In the genomic region with DNA sequence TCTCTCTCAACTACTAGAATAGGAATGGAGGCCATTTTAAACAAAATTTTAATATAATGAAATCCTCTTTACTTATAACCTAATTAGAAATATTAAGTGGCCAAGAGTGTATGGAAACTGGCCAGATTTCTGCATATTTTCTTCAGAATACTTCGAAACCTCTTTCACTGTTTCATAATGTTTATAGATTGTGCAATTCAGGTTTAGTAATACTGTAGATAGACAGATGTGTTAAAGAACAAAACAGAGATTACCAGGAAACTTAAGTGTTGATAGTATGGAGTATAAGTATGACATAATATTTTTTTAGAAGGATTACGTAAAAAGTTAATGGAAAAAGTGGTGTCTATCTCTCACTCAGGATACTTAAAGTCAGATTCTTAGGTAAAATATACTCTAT, we compare ENCODE assay signal across 13 cellular contexts. TPM values are rescaled to one million over a fixed set of nuclear protein-coding genes. Genes with fewer than 3 reads are reported as not detected.
DNase-seq lines count a peak whose midpoint lies in the region; ATAC-seq and TF ChIP-seq lines count a peak whose summit lies in the region.
"Had no signal": no experiment of that assay in that cellular context is flagged by ENCODE, and none has a peak within 500 bp of the region (broad histone marks: within the 10 kb centered on the region; RNA-seq: fewer than 3 reads in every experiment).

No MANE protein-coding gene starts in this region.

- H3K9me3 ChIP-seq in A673 (ENCODE audit: low read depth, low read length, poor library complexity, severe bottlenecking), result no peaks in the 10 kb centered on the region
- no peaks in the 10 kb centered on the region for H3K9me3 ChIP-seq in heart right ventricle
- H3K9me3 ChIP-seq: BE2C, pancreas, uterus had no signal

- TF ChIP-seq CTCF in natural killer cell (IDR thresholded peaks at IDR 0.05) (no peak), fibroblast of the aortic adventitia (IDR thresholded peaks at IDR 0.05; ENCODE audit: insufficient read depth, low read length) (no peak), A673 (conservative IDR thresholded peaks at IDR 0.05; ENCODE audit: low read depth, low read length) (no peak), heart right ventricle (IDR thresholded peaks at IDR 0.05) (no peak)

- H3K27ac ChIP-seq in A673 (ENCODE audit: low read depth, low read length, poor library complexity, severe bottlenecking) (no peak overlapping the region), heart right ventricle (peak overlapping the region in 1 of 10 donors; percentile 48)
- H3K27ac ChIP-seq: uterus had no signal

- intact Hi-C loops in natural killer cell (cut with micrococcal nuclease), result no loop called here
- intact Hi-C loops in A673 (cut with micrococcal nuclease; ENCODE audit: unreplicated experiment), result no loop called here
- intact Hi-C loops in heart right ventricle (cut with DNase I), result loop anchor here in 1 of 10 donors (10.0 kb wide), 1 partner anchor 59 kb away; no protein-coding TSS in a partner anchor

- POLR2A ChIA-PET in A673 (lab: Charles Lee; ENCODE audit: low non-redundant PET), result no interaction called here

- no peak for DNase-seq in natural killer cell treated with Interleukin-12 subunit alpha and Interleukin-12 subunit beta and Interleukin-15 and Interleukin-18, amount 100 ng/mL, for 72 hours (ENCODE audit: low spot score)
- no peak for DNase-seq in natural killer cell
- peak; percentile 38 for DNase-seq in SKM-1 (lab: John Stamatoyannopoulos, UW; ENCODE audit: unreplicated experiment)
- peak; percentile 90 for DNase-seq in fibroblast of the aortic adventitia (ENCODE audit: low read depth)
- no peak for DNase-seq in A673 (ENCODE audit: low spot score)
- DNase-seq in heart right ventricle, result no peak
- DNase-seq in UCSD-AML1 (lab: John Stamatoyannopoulos, UW; ENCODE audit: unreplicated experiment), result no peak
- DNase-seq: activated CD4-positive, CD25-positive, alpha-beta regulatory T cell treated with anti-CD3 and anti-CD28 coated beads, Interleukin-2, amount 50 U/mL, for 72 hours; BE2C; NCI-H2081 treated with DMSO at 0.1 percent for 48 hours; pancreas; uterus had no signal

- H3K27me3 Mint-ChIP-seq in natural killer cell treated with Interleukin-12 subunit alpha and Interleukin-12 subunit beta and Interleukin-15 and Interleukin-18, amount 100 ng/mL, for 72 hours, result no peaks in the 10 kb centered on the region
- H3K27me3 Mint-ChIP-seq in natural killer cell (ENCODE audit: low read depth in 2 of 2), result no peaks in the 10 kb centered on the region

- WGBS in heart right ventricle, 2 donors, result 72 to 77% methylated on average over 2 of the region's 2 CpGs

- peak overlapping the region; percentile 9 for H3K4me3 Mint-ChIP-seq in natural killer cell treated with Interleukin-12 subunit alpha and Interleukin-12 subunit beta and Interleukin-15 and Interleukin-18, amount 100 ng/mL, for 72 hours
- no peak overlapping the region for H3K4me3 Mint-ChIP-seq in natural killer cell

- CTCF ChIA-PET in A673 (lab: Charles Lee), result no interaction called here

- H3K4me1 ChIP-seq in A673 (ENCODE audit: insufficient read depth, low read length, poor library complexity, severe bottlenecking) (peaks cover 20% of the 10 kb centered on the region), heart right ventricle (peaks cover 0 to 53% (median 19%) of the 10 kb centered on the region in 9 donors)
- H3K4me1 ChIP-seq: BE2C had no signal

- peak overlapping the region; percentile 13 to 89 for H3K27ac Mint-ChIP-seq in natural killer cell treated with Interleukin-12 subunit alpha and Interleukin-12 subunit beta and Interleukin-15 and Interleukin-18, amount 100 ng/mL, for 72 hours
- H3K27ac Mint-ChIP-seq in natural killer cell, result no peak overlapping the region

- H3K9me3 Mint-ChIP-seq in natural killer cell treated with Interleukin-12 subunit alpha and Interleukin-12 subunit beta and Interleukin-15 and Interleukin-18, amount 100 ng/mL, for 72 hours, result no peaks in the 10 kb centered on the region
- no peaks in the 10 kb centered on the region for H3K9me3 Mint-ChIP-seq in natural killer cell

- H3K36me3 Mint-ChIP-seq in natural killer cell treated with Interleukin-12 subunit alpha and Interleukin-12 subunit beta and Interleukin-15 and Interleukin-18, amount 100 ng/mL, for 72 hours, result peaks cover 7% of the 10 kb centered on the region
- no peaks in the 10 kb centered on the region for H3K36me3 Mint-ChIP-seq in natural killer cell

- H3K36me3 ChIP-seq in A673 (ENCODE audit: insufficient read depth, low read length, poor library complexity, severe bottlenecking) (no peaks in the 10 kb centered on the region), heart right ventricle (peaks cover 0 to 14% (median 0%) of the 10 kb centered on the region in 9 donors)
- H3K36me3 ChIP-seq: BE2C, pancreas, uterus had no signal

- H3K27me3 ChIP-seq in A673 (replicated peaks; ENCODE audit: insufficient read depth, low read depth, low read length, poor library complexity) (no peaks in the 10 kb centered on the region), heart right ventricle (no peaks in the 10 kb centered on the region)
- H3K27me3 ChIP-seq: BE2C, pancreas, uterus had no signal

- no TSS peak for BruUV-seq in A673 (replicated peaks; lab: Mats Ljungman, UMichigan)

- H3K4me3 ChIP-seq in fibroblast of the aortic adventitia (ENCODE audit: low read depth, low read length) (no peak overlapping the region), A673 (ENCODE audit: low read depth, low read length, poor library complexity, severe bottlenecking) (no peak overlapping the region), heart right ventricle (no peak overlapping the region)
- H3K4me3 ChIP-seq: pancreas, uterus had no signal

- peaks cover 66% of the 10 kb centered on the region in 2 donors for H3K4me1 Mint-ChIP-seq in natural killer cell treated with Interleukin-12 subunit alpha and Interleukin-12 subunit beta and Interleukin-15 and Interleukin-18, amount 100 ng/mL, for 72 hours (ENCODE audit: low read depth in 2 of 2)
- H3K4me1 Mint-ChIP-seq in natural killer cell, result peaks cover 25 to 32% of the 10 kb centered on the region in 2 donors

- ATAC-seq in natural killer cell treated with Interleukin-12 subunit alpha and Interleukin-12 subunit beta and Interleukin-15 and Interleukin-18, amount 100 ng/mL, for 72 hours, result no peak
- ATAC-seq in natural killer cell (no peak), GM21447 (IDR thresholded peaks at IDR 0.05; ENCODE audit: unreplicated experiment) (no peak), heart right ventricle (no peak)

RNA-seq across cellular contexts. Expression of a gene that starts 4.7 kb away (rescaled TPM):
- 10 to 100 TPM; 28.6 to 48.5 TPM for total RNA-seq in natural killer cell treated with Interleukin-12 subunit alpha and Interleukin-12 subunit beta and Interleukin-15 and Interleukin-18, amount 100 ng/mL, for 72 hours
- total RNA-seq in natural killer cell (10 to 100 TPM; 14.1 to 58.6 (median 16.6) TPM), fibroblast of the aortic adventitia (ENCODE audit: low replicate concordance) (15.5 and 27.4 TPM in 2 replicates), A673 (2021) (6.3 and 9.9 TPM in 2 replicates), heart right ventricle (10 to 100 TPM; 23.0 to 30.9 (median 28.0) TPM)
- 10 to 100 TPM in 1 of 2 donors, 1 to 10 TPM in 1; 6.5 to 40.1 TPM for polyA plus RNA-seq in heart right ventricle

Comparison
In these comparisons a context has a peak if more than half of its experiments do, and no peak if none do; other contexts are left out.
1. H3K27ac Mint-ChIP-seq: peak in natural killer cell treated with Interleukin-12 subunit alpha and Interleukin-12 subunit beta and Interleukin-15 and Interleukin-18, amount 100 ng/mL, for 72 hours (2 of 2); none in natural killer cell (0 of 2).
2. DNase-seq: peak in SKM-1 (single experiment) and fibroblast of the aortic adventitia (single experiment); none in natural killer cell treated with Interleukin-12 subunit alpha and Interleukin-12 subunit beta and Interleukin-15 and Interleukin-18, amount 100 ng/mL, for 72 hours (single experiment), natural killer cell (single experiment), A673 (single experiment), heart right ventricle (0 of 2) and UCSD-AML1 (single experiment).